2 cellular contexts compared by ENCODE assay signal in genomic region chr3:69122398-69122797, GRCh38.
TF ChIP-seq lines count a peak whose summit lies in the region.

Gene LMOD3 (minus strand): TSS chr3:69122595. CDS start chr3:69122386, 209 bp downstream.

TF ChIP-seq in HCT116, 20 proteins besides CTCF, POLR2A, EP300 and RAD21:
- TF ChIP-seq CEBPB (IDR thresholded peaks at IDR 0.05; ENCODE audit: low read depth) (no peak), ELF1 (IDR thresholded peaks at IDR 0.05; ENCODE audit: borderline replicate concordance, low read depth) (no peak), CBX3 (IDR thresholded peaks at IDR 0.05; ENCODE audit: low read depth) (no peak), TCF7L2 (IDR thresholded peaks at IDR 0.05; ENCODE audit: borderline replicate concordance, extremely low read depth, insufficient read depth, insufficient read length) (no peak), SRF (IDR thresholded peaks at IDR 0.05; ENCODE audit: low read depth) (no peak), EGR1 (IDR thresholded peaks at IDR 0.05; ENCODE audit: low read depth) (no peak), ZNF274 (IDR thresholded peaks at IDR 0.05; ENCODE audit: low read depth, low read length) (no peak), FOSL1 (IDR thresholded peaks at IDR 0.05; ENCODE audit: low read depth) (no peak)
- TF ChIP-seq, protein P1, sequence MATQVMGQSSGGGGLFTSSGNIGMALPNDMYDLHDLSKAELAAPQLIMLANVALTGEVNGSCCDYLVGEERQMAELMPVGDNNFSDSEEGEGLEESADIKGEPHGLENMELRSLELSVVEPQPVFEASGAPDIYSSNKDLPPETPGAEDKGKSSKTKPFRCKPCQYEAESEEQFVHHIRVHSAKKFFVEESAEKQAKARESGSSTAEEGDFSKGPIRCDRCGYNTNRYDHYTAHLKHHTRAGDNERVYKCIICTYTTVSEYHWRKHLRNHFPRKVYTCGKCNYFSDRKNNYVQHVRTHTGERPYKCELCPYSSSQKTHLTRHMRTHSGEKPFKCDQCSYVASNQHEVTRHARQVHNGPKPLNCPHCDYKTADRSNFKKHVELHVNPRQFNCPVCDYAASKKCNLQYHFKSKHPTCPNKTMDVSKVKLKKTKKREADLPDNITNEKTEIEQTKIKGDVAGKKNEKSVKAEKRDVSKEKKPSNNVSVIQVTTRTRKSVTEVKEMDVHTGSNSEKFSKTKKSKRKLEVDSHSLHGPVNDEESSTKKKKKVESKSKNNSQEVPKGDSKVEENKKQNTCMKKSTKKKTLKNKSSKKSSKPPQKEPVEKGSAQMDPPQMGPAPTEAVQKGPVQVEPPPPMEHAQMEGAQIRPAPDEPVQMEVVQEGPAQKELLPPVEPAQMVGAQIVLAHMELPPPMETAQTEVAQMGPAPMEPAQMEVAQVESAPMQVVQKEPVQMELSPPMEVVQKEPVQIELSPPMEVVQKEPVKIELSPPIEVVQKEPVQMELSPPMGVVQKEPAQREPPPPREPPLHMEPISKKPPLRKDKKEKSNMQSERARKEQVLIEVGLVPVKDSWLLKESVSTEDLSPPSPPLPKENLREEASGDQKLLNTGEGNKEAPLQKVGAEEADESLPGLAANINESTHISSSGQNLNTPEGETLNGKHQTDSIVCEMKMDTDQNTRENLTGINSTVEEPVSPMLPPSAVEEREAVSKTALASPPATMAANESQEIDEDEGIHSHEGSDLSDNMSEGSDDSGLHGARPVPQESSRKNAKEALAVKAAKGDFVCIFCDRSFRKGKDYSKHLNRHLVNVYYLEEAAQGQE (IDR thresholded peaks at IDR 0.05; ENCODE audit: low read depth), result no peak
- TF ChIP-seq, protein P2, sequence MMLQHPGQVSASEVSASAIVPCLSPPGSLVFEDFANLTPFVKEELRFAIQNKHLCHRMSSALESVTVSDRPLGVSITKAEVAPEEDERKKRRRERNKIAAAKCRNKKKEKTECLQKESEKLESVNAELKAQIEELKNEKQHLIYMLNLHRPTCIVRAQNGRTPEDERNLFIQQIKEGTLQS (IDR thresholded peaks at IDR 0.05), result no peak

TF ChIP-seq in H1, 55 proteins besides CTCF, POLR2A, EP300 and RAD21:
- TF ChIP-seq NRF1 (IDR thresholded peaks at IDR 0.05; ENCODE audit: low read depth, low read length) (no peak), GTF2F1 (IDR thresholded peaks at IDR 0.05; ENCODE audit: borderline replicate concordance, low read depth, low read length) (no peak), KDM1A (IDR thresholded peaks at IDR 0.05; ENCODE audit: borderline replicate concordance, low read length) (no peak), GABPA (IDR thresholded peaks at IDR 0.05; ENCODE audit: borderline replicate concordance, insufficient read depth, low read length) (no peak)
- TF ChIP-seq, protein P3, sequence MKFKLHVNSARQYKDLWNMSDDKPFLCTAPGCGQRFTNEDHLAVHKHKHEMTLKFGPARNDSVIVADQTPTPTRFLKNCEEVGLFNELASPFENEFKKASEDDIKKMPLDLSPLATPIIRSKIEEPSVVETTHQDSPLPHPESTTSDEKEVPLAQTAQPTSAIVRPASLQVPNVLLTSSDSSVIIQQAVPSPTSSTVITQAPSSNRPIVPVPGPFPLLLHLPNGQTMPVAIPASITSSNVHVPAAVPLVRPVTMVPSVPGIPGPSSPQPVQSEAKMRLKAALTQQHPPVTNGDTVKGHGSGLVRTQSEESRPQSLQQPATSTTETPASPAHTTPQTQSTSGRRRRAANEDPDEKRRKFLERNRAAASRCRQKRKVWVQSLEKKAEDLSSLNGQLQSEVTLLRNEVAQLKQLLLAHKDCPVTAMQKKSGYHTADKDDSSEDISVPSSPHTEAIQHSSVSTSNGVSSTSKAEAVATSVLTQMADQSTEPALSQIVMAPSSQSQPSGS (IDR thresholded peaks at IDR 0.05; ENCODE audit: low read length), result no peak
